1 cellular context compared by ENCODE assay signal in the genomic region with DNA sequence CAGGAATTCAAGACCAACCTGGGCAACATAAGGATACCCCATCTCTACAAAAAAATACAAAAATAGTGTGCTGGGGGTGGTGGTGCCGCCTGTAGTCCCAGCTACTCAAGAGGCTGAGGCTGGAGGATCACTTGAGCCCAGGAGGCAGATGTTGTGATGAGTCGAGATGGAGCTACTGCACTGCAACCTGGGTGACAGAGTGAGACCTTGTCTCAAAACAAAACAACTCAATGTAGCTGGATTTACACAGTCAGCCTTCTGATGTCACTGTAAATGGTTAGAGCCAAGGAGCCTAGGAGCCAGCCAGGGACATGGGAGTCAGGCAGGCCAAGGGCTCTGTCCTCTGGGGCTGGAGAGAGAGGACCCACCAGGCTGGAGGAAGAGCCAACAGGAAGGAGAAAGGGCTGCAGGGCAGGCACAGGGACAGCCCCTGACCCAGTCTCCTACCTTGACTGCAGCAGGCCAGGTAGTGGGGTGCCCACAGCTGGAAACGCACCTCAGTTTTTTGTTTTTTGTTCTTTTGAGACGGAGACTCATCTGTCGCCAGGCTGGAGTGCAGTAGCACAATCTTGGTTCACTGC.
TF ChIP-seq lines count a peak whose summit lies in the region.

No MANE protein-coding gene starts in this region.

TF ChIP-seq in HepG2, 621 proteins besides CTCF, POLR2A, EP300 and RAD21:
- TF ChIP-seq ZNF329 (CRISPR knock-in tag; IDR thresholded peaks at IDR 0.05; ENCODE audit: low read depth) (no peak), FOXA1 (IDR thresholded peaks at IDR 0.05) (no peak), FOXA1 (CRISPR knock-in tag; IDR thresholded peaks at IDR 0.05) (no peak), ZSCAN20 (CRISPR knock-in tag; IDR thresholded peaks at IDR 0.05; ENCODE audit: borderline replicate concordance) (no peak), ZMYM3 (CRISPR knock-in tag; IDR thresholded peaks at IDR 0.05) (no peak), ZNF749 (CRISPR knock-in tag; IDR thresholded peaks at IDR 0.05; ENCODE audit: borderline replicate concordance) (no peak), ZNF75D (CRISPR knock-in tag; IDR thresholded peaks at IDR 0.05; ENCODE audit: borderline replicate concordance) (no peak), ZNF850 (CRISPR knock-in tag; conservative IDR thresholded peaks at IDR 0.05) (no peak)
- TF ChIP-seq, protein P1, sequence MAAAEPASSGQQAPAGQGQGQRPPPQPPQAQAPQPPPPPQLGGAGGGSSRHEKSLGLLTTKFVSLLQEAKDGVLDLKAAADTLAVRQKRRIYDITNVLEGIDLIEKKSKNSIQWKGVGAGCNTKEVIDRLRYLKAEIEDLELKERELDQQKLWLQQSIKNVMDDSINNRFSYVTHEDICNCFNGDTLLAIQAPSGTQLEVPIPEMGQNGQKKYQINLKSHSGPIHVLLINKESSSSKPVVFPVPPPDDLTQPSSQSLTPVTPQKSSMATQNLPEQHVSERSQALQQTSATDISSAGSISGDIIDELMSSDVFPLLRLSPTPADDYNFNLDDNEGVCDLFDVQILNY (CRISPR knock-in tag; conservative IDR thresholded peaks at IDR 0.05): no peak
